ENCODE assay signal across 24 cellular contexts in genomic region chr9:3597792-3598191, GRCh38.
DNase-seq lines count a peak whose midpoint lies in the region; ATAC-seq, FAIRE-seq and TF ChIP-seq lines count a peak whose summit lies in the region.
"Had no signal": no experiment of that assay in that cellular context is flagged by ENCODE, and none has a peak within 500 bp of the region (broad histone marks: within the 10 kb centered on the region; RNA-seq: fewer than 3 reads in every experiment).

No MANE protein-coding gene starts in this region.

- peak overlapping the region; percentile 21 for H2AFZ ChIP-seq in IMR-90 (replicated peaks; ENCODE audit: low read length, poor library complexity)

- H2BK5ac ChIP-seq in IMR-90 (ENCODE audit: low read depth, low read length, poor library complexity, severe bottlenecking) = no peak overlapping the region

- no peaks in the 10 kb centered on the region for H3K27me3 ChIP-seq in IMR-90 (ENCODE audit: control insufficient read depth, insufficient read depth, low read length)
- H3K27me3 ChIP-seq: BE2C, BLaER1 had no signal

- no peaks in the 10 kb centered on the region for H3K9me3 ChIP-seq in IMR-90 (ENCODE audit: control insufficient read depth, insufficient read depth, low read length)
- no peaks in the 10 kb centered on the region for H3K9me3 ChIP-seq in kidney (ENCODE audit: control insufficient read depth in 1 of 2, low read length in 2 of 2)
- H3K9me3 ChIP-seq: BE2C, BLaER1 had no signal

- no peaks in the 10 kb centered on the region for H3K79me1 ChIP-seq in IMR-90 (ENCODE audit: low read depth in 1 of 2, low read length in 2 of 2)

- H3K9ac ChIP-seq in IMR-90 (ENCODE audit: low read depth, low read length) (no peak overlapping the region), kidney (ENCODE audit: low read length in 2 of 2) (no peak overlapping the region)
- H3K9ac ChIP-seq: BLaER1 had no signal

- DNase-seq in IMR-90 (no peak), kidney (peak; percentile 46), A172 (ENCODE audit: low spot score) (no peak), GM10266 (ENCODE audit: extremely low spot score) (no peak)
- no peak for DNase-seq in stimulated activated naive B cell treated with anti-CD40 and anti-IgM and Interleukin-4, amounts not matched to agents 10 μg/mL and 1 μg/mL and 100 μg/mL, for 72 hours
- DNase-seq: ACHN; BE2C; C1 segment of cervical spinal cord; CD4-positive, alpha-beta memory T cell; CD4-positive, CD25-positive, alpha-beta regulatory T cell; CD8-positive, alpha-beta memory T cell; COR-L47; DMS 273 treated with DMSO at 0.1 percent for 48 hours; DMS153; DMS53; DMS79; DND-41; EL; GDM1 had no signal

- H3K23ac ChIP-seq in IMR-90 (ENCODE audit: low read depth, low read length) = no peak overlapping the region

- H4K5ac ChIP-seq in IMR-90 (ENCODE audit: low read depth, low read length) = no peak overlapping the region

- H3K36me3 ChIP-seq in IMR-90 (ENCODE audit: control insufficient read depth, insufficient read depth, low read length) = no peaks in the 10 kb centered on the region
- H3K36me3 ChIP-seq in kidney (ENCODE audit: control insufficient read depth in 1 of 2, insufficient read depth in 2 of 2, low read length in 2 of 2) = no peaks in the 10 kb centered on the region
- H3K36me3 ChIP-seq: BE2C, BLaER1 had no signal

- WGBS in IMR-90 (ENCODE audit: extremely low coverage in 2 of 2, insufficient read length in 1 of 2), 2 experiments = 100% methylated on average over 2 of the region's 8 CpGs; no CpG with 5 or more reads in 1 of the 2 experiments

- TF ChIP-seq CTCF in IMR-90 (conservative IDR thresholded peaks at IDR 0.05; ENCODE audit: low read depth, low read length) = no peak
- TF ChIP-seq CTCF in kidney (IDR thresholded peaks at IDR 0.05; ENCODE audit: borderline replicate concordance, extremely low read depth, insufficient read depth) = no peak
- no peak for TF ChIP-seq CTCF in GM10266 (IDR thresholded peaks at IDR 0.05; ENCODE audit: control insufficient read depth, insufficient read depth, low read depth, missing control alignments)

- H3K27me3 Mint-ChIP-seq in stimulated activated naive B cell treated with anti-CD40 and anti-IgM and Interleukin-4, amounts not matched to agents 10 μg/mL and 1 μg/mL and 100 μg/mL, for 72 hours = no peaks in the 10 kb centered on the region
- H3K27me3 Mint-ChIP-seq: CD4-positive, alpha-beta memory T cell; CD4-positive, CD25-positive, alpha-beta regulatory T cell; CD8-positive, alpha-beta memory T cell had no signal

- H3K14ac ChIP-seq in IMR-90 (replicated peaks; ENCODE audit: low read depth, low read length) = no peak overlapping the region

- no peak overlapping the region for H2BK20ac ChIP-seq in IMR-90 (ENCODE audit: low read depth, low read length)

- ATAC-seq in IMR-90 (ENCODE audit: low read depth) = no peak
- no peak for ATAC-seq in stimulated activated naive B cell treated with anti-CD40 and anti-IgM and Interleukin-4, amounts not matched to agents 10 μg/mL and 1 μg/mL and 100 μg/mL, for 72 hours (replicated peaks)

- CTCF ChIA-PET in IMR-90 (lab: Yijun Ruan, JAX) = no interaction called here

- H3K4me1 Mint-ChIP-seq in stimulated activated naive B cell treated with anti-CD40 and anti-IgM and Interleukin-4, amounts not matched to agents 10 μg/mL and 1 μg/mL and 100 μg/mL, for 72 hours = no peaks in the 10 kb centered on the region
- H3K4me1 Mint-ChIP-seq: CD14-positive monocyte; CD4-positive, alpha-beta memory T cell; CD4-positive, CD25-positive, alpha-beta regulatory T cell; CD8-positive, alpha-beta memory T cell had no signal

- H3K4me3 ChIP-seq in IMR-90 (ENCODE audit: insufficient read depth, low read depth, low read length) (no peak overlapping the region), kidney (ENCODE audit: low read length in 2 of 2) (no peak overlapping the region)
- H3K4me3 ChIP-seq: BLaER1 had no signal

- peaks cover 0 to 5% of the 10 kb centered on the region in 2 donors for H3K36me3 Mint-ChIP-seq in stimulated activated naive B cell treated with anti-CD40 and anti-IgM and Interleukin-4, amounts not matched to agents 10 μg/mL and 1 μg/mL and 100 μg/mL, for 72 hours
- H3K36me3 Mint-ChIP-seq: CD14-positive monocyte; CD4-positive, alpha-beta memory T cell; CD4-positive, CD25-positive, alpha-beta regulatory T cell had no signal

- H2AK9ac ChIP-seq in IMR-90 (replicated peaks; ENCODE audit: low read depth, low read length, poor library complexity) = no peak overlapping the region

- no peak overlapping the region for H3K56ac ChIP-seq in IMR-90 (ENCODE audit: extremely low read depth, insufficient read depth, low read length)

- in situ Hi-C loops in IMR-90 (cut with MboI; ENCODE audit: low sequenced_read_pairs) = no loop called here

- H3K18ac ChIP-seq in IMR-90 (ENCODE audit: low read depth, low read length) = no peak overlapping the region

- no peak overlapping the region for H3K4me2 ChIP-seq in IMR-90 (ENCODE audit: low read depth, low read length)
- H3K4me2 ChIP-seq: BLaER1 had no signal

- H3K27ac ChIP-seq in IMR-90 (ENCODE audit: insufficient read depth, low read length) (no peak overlapping the region), kidney (ENCODE audit: low read depth in 2 of 2, low read length in 2 of 2) (no peak overlapping the region)
- H3K27ac ChIP-seq: 22Rv1, BLaER1 had no signal

- intact Hi-C loops in IMR-90 (cut with micrococcal nuclease) (no loop called here), kidney (cut with DNase I) (no loop called here)

- no peak for TF ChIP-seq RAD21 in IMR-90 (IDR thresholded peaks at IDR 0.05; ENCODE audit: low read length)

- dilution Hi-C loops in IMR-90 (cut with HindIII; ENCODE audit: low sequenced_read_pairs, unreplicated experiment) = no loop called here

- no peak overlapping the region for H2BK15ac ChIP-seq in IMR-90 (ENCODE audit: low read depth, low read length)

- H4K91ac ChIP-seq in IMR-90 (ENCODE audit: insufficient read depth, low read depth, low read length) = no peak overlapping the region

- TF ChIP-seq POLR2A in IMR-90 (IDR thresholded peaks at IDR 0.05; ENCODE audit: low read depth, low read length) = no peak

- H2BK120ac ChIP-seq in IMR-90 (ENCODE audit: low read depth, low read length) = no peak overlapping the region

- no peak for FAIRE-seq in kidney (lab: Jason Lieb, UNC)
- FAIRE-seq: GM12891, GM19239 had no signal

- no peak overlapping the region for H3K4me3 Mint-ChIP-seq in stimulated activated naive B cell treated with anti-CD40 and anti-IgM and Interleukin-4, amounts not matched to agents 10 μg/mL and 1 μg/mL and 100 μg/mL, for 72 hours
- H3K4me3 Mint-ChIP-seq: CD14-positive monocyte; CD4-positive, alpha-beta memory T cell; CD4-positive, CD25-positive, alpha-beta regulatory T cell; CD8-positive, alpha-beta memory T cell had no signal

- H3K27ac Mint-ChIP-seq in stimulated activated naive B cell treated with anti-CD40 and anti-IgM and Interleukin-4, amounts not matched to agents 10 μg/mL and 1 μg/mL and 100 μg/mL, for 72 hours = peak overlapping the region; percentile 26
- H3K27ac Mint-ChIP-seq: CD14-positive monocyte; CD4-positive, alpha-beta memory T cell; CD4-positive, CD25-positive, alpha-beta regulatory T cell; CD8-positive, alpha-beta memory T cell had no signal

- H2AK5ac ChIP-seq in IMR-90 (ENCODE audit: low read depth, low read length) = no peak overlapping the region

- H4K20me1 ChIP-seq in IMR-90 (ENCODE audit: insufficient read depth, low read length) = no peaks in the 10 kb centered on the region
- H4K20me1 ChIP-seq: BLaER1 had no signal

- no peaks in the 10 kb centered on the region for H3K9me1 ChIP-seq in IMR-90 (ENCODE audit: insufficient read depth, low read length)

- POLR2A ChIA-PET in IMR-90 (lab: Charles Lee; ENCODE audit: unreplicated experiment) = interaction anchor here (0.5 kb wide), 1 partner anchor 1004 kb away, joined by 3 read pairs; no protein-coding TSS in a partner anchor

- no peak overlapping the region for H3K4ac ChIP-seq in IMR-90 (ENCODE audit: low read depth, low read length)

- no peak overlapping the region for H4K8ac ChIP-seq in IMR-90 (ENCODE audit: low read depth in 2 of 2, low read length in 2 of 2)

- no peaks in the 10 kb centered on the region for H3K9me3 Mint-ChIP-seq in stimulated activated naive B cell treated with anti-CD40 and anti-IgM and Interleukin-4, amounts not matched to agents 10 μg/mL and 1 μg/mL and 100 μg/mL, for 72 hours
- H3K9me3 Mint-ChIP-seq: CD4-positive, alpha-beta memory T cell; CD8-positive, alpha-beta memory T cell had no signal

- no peaks in the 10 kb centered on the region for H3K4me1 ChIP-seq in IMR-90 (ENCODE audit: control insufficient read depth, insufficient read depth, low read length)
- no peaks in the 10 kb centered on the region for H3K4me1 ChIP-seq in kidney (ENCODE audit: control insufficient read depth in 1 of 2, insufficient read depth in 1 of 2, low read depth in 1 of 2, low read length in 2 of 2)
- H3K4me1 ChIP-seq: BE2C, BLaER1 had no signal

- BruUV-seq in IMR-90 (replicated peaks; lab: Mats Ljungman, UMichigan) = no TSS peak

TF ChIP-seq in IMR-90, 13 proteins besides CTCF, POLR2A, EP300 and RAD21 (continues in another document):
- TF ChIP-seq CEBPB (IDR thresholded peaks at IDR 0.05; ENCODE audit: low read depth, low read length) (no peak), SMC3 (IDR thresholded peaks at IDR 0.05; ENCODE audit: low read depth, low read length) (no peak), MXI1 (IDR thresholded peaks at IDR 0.05; ENCODE audit: borderline replicate concordance, low read depth, low read length) (no peak), NFE2L2 (IDR thresholded peaks at IDR 0.05; ENCODE audit: low read depth, low read length) (no peak), USF2 (IDR thresholded peaks at IDR 0.05; ENCODE audit: low read depth, low read length) (no peak), BHLHE40 (IDR thresholded peaks at IDR 0.05; ENCODE audit: low read depth, low read length) (no peak), RFX5 (IDR thresholded peaks at IDR 0.05; ENCODE audit: low read depth, low read length) (no peak), RCOR1 (IDR thresholded peaks at IDR 0.05; ENCODE audit: insufficient replicate concordance, low read length) (no peak), MAZ (IDR thresholded peaks at IDR 0.05; ENCODE audit: borderline replicate concordance, low read depth, low read length) (no peak), CHD1 (IDR thresholded peaks at IDR 0.05; ENCODE audit: low read depth, low read length) (no peak)
